18 cellular contexts compared by ENCODE assay signal in genomic region chr6:14092861-14093789, GRCh38. TPM values are rescaled to one million over a fixed set of nuclear protein-coding genes. Genes with fewer than 3 reads are reported as not detected.
DNase-seq lines count a peak whose midpoint lies in the region; ATAC-seq, FAIRE-seq and TF ChIP-seq lines count a peak whose summit lies in the region.
"Had no signal": no experiment of that assay in that cellular context is flagged by ENCODE, and none has a peak within 500 bp of the region (broad histone marks: within the 10 kb centered on the region; RNA-seq: fewer than 3 reads in every experiment).

No MANE protein-coding gene starts in this region.

- H3F3A ChIP-seq in OCI-LY1 (ENCODE audit: insufficient read depth, low read length) = no peaks in the 10 kb centered on the region

- H3K9me3 ChIP-seq in OCI-LY1 (ENCODE audit: low read length) = peaks cover 3% of the 10 kb centered on the region; the same call in 1 of the 2 replicates
- H3K9me3 ChIP-seq: neutrophil, SK-N-SH had no signal

- no peak overlapping the region for H2AFZ ChIP-seq in OCI-LY1 (ENCODE audit: low read length)

- no peak overlapping the region for H3K4me3 ChIP-seq in OCI-LY1 (ENCODE audit: low read depth, low read length, poor library complexity, severe bottlenecking)
- H3K4me3 ChIP-seq: skin epidermis had no signal

- no peak overlapping the region; the same call in 1 of the 2 replicates for H3K4me2 ChIP-seq in OCI-LY1 (ENCODE audit: low read length)
- H3K4me2 ChIP-seq: SK-N-SH had no signal

- DNase-seq in GM12891 (ENCODE audit: insufficient read length, low spot score) = no peak
- peak; percentile 83 for DNase-seq in cerebellum (ENCODE audit: low spot score)
- DNase-seq in pons (ENCODE audit: low spot score) = peak; percentile 70
- DNase-seq in NCI-H748 treated with DMSO at 0.1 percent for 48 hours (lab: John Stamatoyannopoulos, UW) = no peak
- DNase-seq in DMS 273 treated with DMSO at 0.1 percent for 48 hours (lab: John Stamatoyannopoulos, UW) = no peak
- no peak for DNase-seq in ureter (ENCODE audit: low spot score)
- DNase-seq: activated gamma-delta T cell, DMS153, glutamatergic neuron, immature natural killer cell, NCI-H2227 treated with DMSO at 0.1 percent for 48 hours, SK-N-SH had no signal

- peak; percentile 47 for FAIRE-seq in GM12891 (lab: Jason Lieb, UNC)
- FAIRE-seq: bronchial epithelial cell, H1 had no signal

- H3K9me2 ChIP-seq in OCI-LY1 (ENCODE audit: low read depth, low read length) = no peaks in the 10 kb centered on the region
- H3K9me2 ChIP-seq: SK-N-SH had no signal

- H3K36me3 ChIP-seq in OCI-LY1 (ENCODE audit: insufficient read depth, low read length) = no peaks in the 10 kb centered on the region; the same call in 1 of the 2 replicates
- H3K36me3 ChIP-seq: neutrophil had no signal

- no peak for TF ChIP-seq CTCF in OCI-LY1 (IDR thresholded peaks at IDR 0.05; ENCODE audit: low read length)

- H3K79me2 ChIP-seq in OCI-LY1 (ENCODE audit: insufficient read depth, low read length) = no peaks in the 10 kb centered on the region

- TF ChIP-seq POLR2A in GM12891 (IDR thresholded peaks at IDR 0.05; ENCODE audit: low read depth, low read length) = no peak

- peak overlapping the region; percentile 85 for H3K27ac ChIP-seq in OCI-LY1 (ENCODE audit: low read depth, low read length, poor library complexity, severe bottlenecking)
- H3K27ac ChIP-seq: neutrophil had no signal

- no peak for ATAC-seq in GM19467 (IDR thresholded peaks at IDR 0.05; ENCODE audit: unreplicated experiment)

- H4K20me1 ChIP-seq in OCI-LY1 (ENCODE audit: insufficient read depth, low read length) = no peaks in the 10 kb centered on the region

- H3K9ac ChIP-seq in OCI-LY1 (ENCODE audit: low read length) = no peak overlapping the region
- H3K9ac ChIP-seq: SK-N-SH had no signal

- H3K27me3 ChIP-seq in OCI-LY1 (ENCODE audit: insufficient read depth, low read length) = no peaks in the 10 kb centered on the region; the same call in 1 of the 2 replicates
- H3K27me3 ChIP-seq: neutrophil had no signal

- H3K4me1 ChIP-seq in OCI-LY1 (ENCODE audit: insufficient read depth, low read length, severe bottlenecking) = peaks cover 51% of the 10 kb centered on the region

TF ChIP-seq in GM12891, 5 proteins besides CTCF, POLR2A, EP300 and RAD21:
- TF ChIP-seq POLR2AphosphoS5 (IDR thresholded peaks at IDR 0.05; ENCODE audit: low read depth, low read length) (no peak), SPI1 (IDR thresholded peaks at IDR 0.05; ENCODE audit: low read depth, low read length) (no peak), POU2F2 (IDR thresholded peaks at IDR 0.05; ENCODE audit: low read depth, low read length) (no peak), TAF1 (IDR thresholded peaks at IDR 0.05; ENCODE audit: low read depth, low read length) (no peak), PAX5 (IDR thresholded peaks at IDR 0.05; ENCODE audit: insufficient read depth, low read length, severe bottlenecking) (no peak)

RNA-seq across cellular contexts. Expression of gene CD83, which starts 24.4 kb away (rescaled TPM):
- 69.9 TPM for polyA plus RNA-seq in GM12891 (2012; ENCODE audit: low read depth, missing spikeins)
- total RNA-seq in cerebellum (19.7 TPM), ureter (2.1 TPM)

Comparison
In these comparisons a context has a peak if more than half of its experiments do, and no peak if none do; other contexts are left out.
1. DNase-seq: peak in cerebellum (single experiment) and pons (single experiment); none in GM12891 (single experiment), NCI-H748 treated with DMSO at 0.1 percent for 48 hours (single experiment), DMS 273 treated with DMSO at 0.1 percent for 48 hours (single experiment) and ureter (single experiment).